In genomic region chr12:107423531-107423930, GRCh38 we compare ENCODE assay signal across 31 cellular contexts.
"Had no signal": no experiment of that assay in that cellular context is flagged by ENCODE, and none has a peak within 500 bp of the region (broad histone marks: within the 10 kb centered on the region; RNA-seq: fewer than 3 reads in every experiment).

No MANE protein-coding gene starts in this region.

- H3K4me1 ChIP-seq: ascending aorta, breast epithelium, colonic mucosa, gastroesophageal sphincter had no signal

- H3K36me3 ChIP-seq: ascending aorta, breast epithelium, cardiac muscle cell, colonic mucosa, gastroesophageal sphincter, WERI-Rb-1 had no signal

- H3K27me3 Mint-ChIP-seq: activated B cell treated with CpG ODN at 0.5 μM for 24 hours; activated CD4-positive, alpha-beta memory T cell treated with anti-CD3 and anti-CD28 coated beads for 36 hours; activated CD8-positive, alpha-beta memory T cell treated with anti-CD3 and anti-CD28 coated beads, Interleukin-2, amount 10 ng/mL, durations not matched to agents 7 days and 5 days; activated naive CD4-positive, alpha-beta T cell treated with anti-CD3 and anti-CD28 coated beads, Interleukin-2, amount 50 U/mL, for 24 hours; activated naive CD8-positive, alpha-beta T cell treated with anti-CD3 and anti-CD28 coated beads for 36 hours; activated naive CD8-positive, alpha-beta T cell treated with anti-CD3 and anti-CD28 coated beads, Interleukin-2, amount 50 U/mL, for 24 hours had no signal

- H3K9me3 Mint-ChIP-seq: activated T-helper 1 cell treated with anti-CD3 and anti-CD28 coated beads, Interleukin-12 subunit alpha, Interleukin-12 subunit beta, Interleukin-2, Interleukin-4 antibody, amounts not matched to agents 30 ng/mL and 10 ng/mL and 1 ng/mL, durations not matched to agents 14 hours and 24 hours and 36 hours had no signal

- H3K9me3 ChIP-seq: ascending aorta, breast epithelium, colonic mucosa, esophagus squamous epithelium had no signal

- H3K36me3 Mint-ChIP-seq: brain had no signal

- H3K27ac ChIP-seq: ascending aorta, breast epithelium, cardiac muscle cell, colonic mucosa, epithelial cell of prostate, esophagus squamous epithelium, gastroesophageal sphincter, WERI-Rb-1 had no signal

- ATAC-seq: activated CD4-positive, CD25-positive, alpha-beta regulatory T cell treated with anti-CD3 and anti-CD28 coated beads, Interleukin-2, amount 50 U/mL, for 24 hours; activated CD8-positive, alpha-beta memory T cell treated with anti-CD3 and anti-CD28 coated beads, Interleukin-2, amount 10 ng/mL, durations not matched to agents 7 days and 5 days; activated CD8-positive, alpha-beta T cell treated with anti-CD3 and anti-CD28 coated beads, Interleukin-2, amount 10 ng/mL, durations not matched to agents 7 days and 5 days; activated naive CD8-positive, alpha-beta T cell treated with anti-CD3 and anti-CD28 coated beads, Interleukin-2, amount 50 U/mL, for 24 hours; gastroesophageal sphincter had no signal

- H3K4me3 ChIP-seq: ascending aorta, breast epithelium, cardiac muscle cell, colonic mucosa, esophagus squamous epithelium, gastroesophageal sphincter had no signal

- H3K4me3 Mint-ChIP-seq: activated B cell treated with CpG ODN at 0.5 μM for 24 hours; activated CD4-positive, alpha-beta memory T cell treated with anti-CD3 and anti-CD28 coated beads for 36 hours; activated CD8-positive, alpha-beta memory T cell treated with anti-CD3 and anti-CD28 coated beads, Interleukin-2, amount 10 ng/mL, durations not matched to agents 7 days and 5 days; activated CD8-positive, alpha-beta T cell treated with anti-CD3 and anti-CD28 coated beads, Interleukin-2, amount 10 ng/mL, durations not matched to agents 7 days and 5 days; activated naive CD4-positive, alpha-beta T cell treated with anti-CD3 and anti-CD28 coated beads for 36 hours; activated naive CD4-positive, alpha-beta T cell treated with anti-CD3 and anti-CD28 coated beads, Interleukin-2, amount 50 U/mL, for 24 hours; activated naive CD8-positive, alpha-beta T cell treated with anti-CD3 and anti-CD28 coated beads for 36 hours; activated naive CD8-positive, alpha-beta T cell treated with anti-CD3 and anti-CD28 coated beads, Interleukin-2, amount 50 U/mL, for 24 hours; activated T-helper 1 cell treated with anti-CD3 and anti-CD28 coated beads, Interleukin-12 subunit alpha, Interleukin-12 subunit beta, Interleukin-2, Interleukin-4 antibody, amounts not matched to agents 30 ng/mL and 10 ng/mL and 1 ng/mL, durations not matched to agents 14 hours and 24 hours and 36 hours; brain had no signal

- H3K4me1 Mint-ChIP-seq: activated B cell treated with CpG ODN at 0.5 μM for 24 hours; activated CD8-positive, alpha-beta memory T cell treated with anti-CD3 and anti-CD28 coated beads, Interleukin-2, amount 10 ng/mL, durations not matched to agents 7 days and 5 days; activated naive CD8-positive, alpha-beta T cell treated with anti-CD3 and anti-CD28 coated beads, Interleukin-2, amount 50 U/mL, for 24 hours; brain had no signal

- H3K27ac Mint-ChIP-seq: activated B cell treated with CpG ODN at 0.5 μM for 24 hours; activated CD4-positive, alpha-beta memory T cell treated with anti-CD3 and anti-CD28 coated beads for 36 hours; activated CD8-positive, alpha-beta memory T cell treated with anti-CD3 and anti-CD28 coated beads, Interleukin-2, amount 10 ng/mL, durations not matched to agents 7 days and 5 days; activated CD8-positive, alpha-beta T cell treated with anti-CD3 and anti-CD28 coated beads, Interleukin-2, amount 10 ng/mL, durations not matched to agents 7 days and 5 days; activated naive CD4-positive, alpha-beta T cell treated with anti-CD3 and anti-CD28 coated beads for 36 hours; activated naive CD4-positive, alpha-beta T cell treated with anti-CD3 and anti-CD28 coated beads, Interleukin-2, amount 50 U/mL, for 24 hours; activated naive CD8-positive, alpha-beta T cell treated with anti-CD3 and anti-CD28 coated beads for 36 hours; activated naive CD8-positive, alpha-beta T cell treated with anti-CD3 and anti-CD28 coated beads, Interleukin-2, amount 50 U/mL, for 24 hours; activated T-helper 1 cell treated with anti-CD3 and anti-CD28 coated beads, Interleukin-12 subunit alpha, Interleukin-12 subunit beta, Interleukin-2, Interleukin-4 antibody, amounts not matched to agents 30 ng/mL and 10 ng/mL and 1 ng/mL, durations not matched to agents 14 hours and 24 hours and 36 hours; activated T-helper 2 cell treated with anti-CD3 and anti-CD28 coated beads, Interferon-gamma antibody, Interleukin-2, Interleukin-4, amounts not matched to agents 10 μg/mL and 5 μg/mL and 100 μg/mL, durations not matched to agents 14 hours and 24 hours and 36 hours; brain had no signal

- H3K27me3 ChIP-seq: ascending aorta, breast epithelium, cardiac muscle cell, colonic mucosa, esophagus squamous epithelium had no signal

- DNase-seq: activated B cell treated with CpG ODN at 0.5 μM for 24 hours; activated CD4-positive, alpha-beta memory T cell treated with anti-CD3 and anti-CD28 coated beads for 36 hours; activated CD4-positive, alpha-beta T cell treated with anti-CD3 and anti-CD28 coated beads for 48 hours; activated CD4-positive, alpha-beta T cell treated with anti-CD3 and anti-CD28 coated beads, Interleukin-2, amount 50 U/mL, for 1 hour; activated CD8-positive, alpha-beta memory T cell treated with anti-CD3 and anti-CD28 coated beads, Interleukin-2, amount 10 ng/mL, durations not matched to agents 7 days and 5 days; activated CD8-positive, alpha-beta memory T cell treated with anti-CD3 and anti-CD28 coated beads, Interleukin-2, amount 50 U/mL, for 4 hours; activated CD8-positive, alpha-beta T cell treated with anti-CD3 and anti-CD28 coated beads, Interleukin-2, amount 10 ng/mL, durations not matched to agents 7 days and 5 days; activated effector memory CD4-positive, alpha-beta T cell treated with anti-CD3 and anti-CD28 coated beads, Interleukin-2, amount 50 U/mL, for 16 hours; activated naive CD4-positive, alpha-beta T cell treated with anti-CD3 and anti-CD28 coated beads for 36 hours; activated naive CD8-positive, alpha-beta T cell treated with anti-CD3 and anti-CD28 coated beads for 36 hours; activated naive CD8-positive, alpha-beta T cell treated with anti-CD3 and anti-CD28 coated beads, Interleukin-2, amount 50 U/mL, for 24 hours; activated T-cell treated with anti-CD3 and anti-CD28 coated beads, Interleukin-2, amount 50 U/mL, for 1 hour; activated T-cell treated with anti-CD3 and anti-CD28 coated beads, Interleukin-2, amount 50 U/mL, for 48 hours; central memory CD4-positive, alpha-beta T cell; cerebellar nuclear complex; colonic mucosa; effector CD8-positive, alpha-beta T cell; esophagus squamous epithelium; foreskin melanocyte; T-helper 2 cell; WERI-Rb-1 had no signal
